18 cellular contexts compared by ENCODE assay signal in genomic region chr15:101071651-101072050, GRCh38.
DNase-seq lines count a peak whose midpoint lies in the region; ATAC-seq, FAIRE-seq and TF ChIP-seq lines count a peak whose summit lies in the region.
"Had no signal": no experiment of that assay in that cellular context is flagged by ENCODE, and none has a peak within 500 bp of the region (broad histone marks: within the 10 kb centered on the region; RNA-seq: fewer than 3 reads in every experiment).

No MANE protein-coding gene starts in this region.

- H3K79me2 ChIP-seq in H1 (ENCODE audit: control insufficient read depth in 1 of 2, insufficient read depth in 2 of 2, low read length in 2 of 2) (no peaks in the 10 kb centered on the region), trophoblast cell (ENCODE audit: control insufficient read depth, insufficient read depth, low read length, poor library complexity) (peaks cover 4% of the 10 kb centered on the region)

- H4K8ac ChIP-seq in IMR-90 (ENCODE audit: low read depth in 2 of 2, low read length in 2 of 2) (no peak overlapping the region; a peak in 1 of 4 replicates), H1 (ENCODE audit: extremely low read depth, insufficient read depth, low read length) (no peak overlapping the region), trophoblast cell (ENCODE audit: low read depth, low read length) (no peak overlapping the region)

- H3K79me1 ChIP-seq in IMR-90 (ENCODE audit: low read depth in 1 of 2, low read length in 2 of 2): peaks cover 0 to 16% of the 10 kb centered on the region in 2 experiments; a peak in 1 of 4 replicates
- no peaks in the 10 kb centered on the region for H3K79me1 ChIP-seq in H1 (ENCODE audit: low read depth, low read length)
- peaks cover 19% of the 10 kb centered on the region for H3K79me1 ChIP-seq in trophoblast cell (ENCODE audit: low read length)

- H3K18ac ChIP-seq in IMR-90 (ENCODE audit: low read depth, low read length): no peak overlapping the region
- H3K18ac ChIP-seq in H1 (ENCODE audit: extremely low read depth, low read length): peak overlapping the region; percentile 87
- H3K18ac ChIP-seq in trophoblast cell (ENCODE audit: low read length): no peak overlapping the region

- H3K27ac Mint-ChIP-seq in activated CD4-positive, alpha-beta T cell treated with anti-CD3 and anti-CD28 coated beads, Interleukin-2, amount 10 ng/mL, durations not matched to agents 24 days and 14 days: peak overlapping the region; percentile 50

- TF ChIP-seq RAD21 in IMR-90 (IDR thresholded peaks at IDR 0.05; ENCODE audit: low read length) (no peak), H1 (IDR thresholded peaks at IDR 0.05 in 1 of 2, conservative IDR thresholded peaks at IDR 0.05 in 1 of 2; ENCODE audit: low read depth in 2 of 2, low read length in 2 of 2) (no peak)

- H3K36me3 ChIP-seq in IMR-90 (ENCODE audit: control insufficient read depth, insufficient read depth, low read length): peaks cover under 1% of the 10 kb centered on the region; the same call in 1 of the 2 replicates
- no peaks in the 10 kb centered on the region for H3K36me3 ChIP-seq in H1 (ENCODE audit: control insufficient read depth in 2 of 4, insufficient read depth in 4 of 4, low read length in 3 of 4)
- no peaks in the 10 kb centered on the region for H3K36me3 ChIP-seq in trophoblast cell (ENCODE audit: control insufficient read depth in 1 of 2, insufficient read depth in 2 of 2, low read length in 2 of 2)

- H2AK9ac ChIP-seq in IMR-90 (replicated peaks; ENCODE audit: low read depth, low read length, poor library complexity): peak overlapping the region; percentile 13

- H3K9me3 ChIP-seq in IMR-90 (ENCODE audit: control insufficient read depth, insufficient read depth, low read length) (no peaks in the 10 kb centered on the region), H1 (ENCODE audit: insufficient read depth in 2 of 2, low read depth in 1 of 2, low read length in 1 of 2) (peaks cover 0 to 3% of the 10 kb centered on the region in 2 experiments; a peak in 1 of 4 replicates), trophoblast cell (ENCODE audit: insufficient read depth, low read depth, low read length) (peaks cover 2% of the 10 kb centered on the region)

- H4K5ac ChIP-seq in IMR-90 (ENCODE audit: low read depth, low read length): no peak overlapping the region
- no peak overlapping the region for H4K5ac ChIP-seq in H1 (ENCODE audit: insufficient read length, low read depth, low read length)

- H4K12ac ChIP-seq in trophoblast cell (ENCODE audit: low read depth, low read length): no peak overlapping the region

- no peaks in the 10 kb centered on the region for H3K9me3 Mint-ChIP-seq in activated CD4-positive, alpha-beta T cell treated with anti-CD3 and anti-CD28 coated beads, Interleukin-2, amount 10 ng/mL, durations not matched to agents 24 days and 14 days

- WGBS in IMR-90 (ENCODE audit: extremely low coverage in 2 of 2, insufficient read length in 1 of 2), 2 experiments: no CpG with 5 or more reads among the region's 10 CpGs
- 91% methylated on average over 10 of the region's 10 CpGs; no CpG with 5 or more reads in 1 of the 2 experiments for WGBS in H1 (ENCODE audit: extremely low coverage in 1 of 2, insufficient coverage in 1 of 2, insufficient read length in 1 of 2, insufficient replicate concordance in 2 of 2, low coverage in 1 of 2, low lambda C conversion rate in 2 of 2, missing lambda C conversion rate in 1 of 2), 2 experiments
- no CpG with 5 or more reads among the region's 10 CpGs for whole genome bisulfite sequencing in trophoblast cell (ENCODE audit: extremely low coverage, insufficient coverage, insufficient read length)

- peaks cover 3% of the 10 kb centered on the region for H3K27me3 Mint-ChIP-seq in activated CD4-positive, alpha-beta T cell treated with anti-CD3 and anti-CD28 coated beads, Interleukin-2, amount 10 ng/mL, durations not matched to agents 24 days and 14 days

- no peak overlapping the region for H3K14ac ChIP-seq in IMR-90 (replicated peaks; ENCODE audit: low read depth, low read length)
- H3K14ac ChIP-seq in H1 (ENCODE audit: insufficient read length): no peak overlapping the region
- H3K14ac ChIP-seq in trophoblast cell (ENCODE audit: low read length): peak overlapping the region; percentile 30

- H3K56ac ChIP-seq in IMR-90 (ENCODE audit: extremely low read depth, insufficient read depth, low read length) (no peak overlapping the region), H1 (replicated peaks; ENCODE audit: insufficient read length, low read depth, low read length) (no peak overlapping the region)

- intact Hi-C loops in activated CD4-positive, alpha-beta T cell treated with anti-CD3 and anti-CD28 coated beads, Interleukin-2, amount 10 ng/mL, durations not matched to agents 24 days and 14 days (cut with micrococcal nuclease): no loop called here
- intact Hi-C loops in IMR-90 (cut with micrococcal nuclease): no loop called here

- H3K9ac ChIP-seq in IMR-90 (ENCODE audit: low read depth, low read length) (no peak overlapping the region), H1 (replicated peaks in 1 of 4; ENCODE audit: extremely low read depth in 1 of 4, low read depth in 3 of 4, low read length in 3 of 4) (peak overlapping the region in 1 of 4 experiments; percentile 4; a peak in 1 of 7 replicates), trophoblast cell (ENCODE audit: low read length) (no peak overlapping the region)

- in situ Hi-C loops in IMR-90 (cut with MboI; ENCODE audit: low sequenced_read_pairs): no loop called here

- DNase-seq in activated CD4-positive, alpha-beta T cell treated with anti-CD3 and anti-CD28 coated beads, Interleukin-2, amount 10 ng/mL, durations not matched to agents 24 days and 14 days: no peak
- no peak for DNase-seq in activated CD4-positive, alpha-beta T cell treated with anti-CD3 and anti-CD28 coated beads, Interleukin-2, amount 50 U/mL, for 48 hours
- no peak for DNase-seq in IMR-90
- DNase-seq in H1 (ENCODE audit: low read depth in 1 of 2, low spot score in 2 of 2): no peak
- no peak for DNase-seq in trophoblast cell
- no peak for DNase-seq in RKO (ENCODE audit: low spot score)
- DNase-seq in COLO829 (ENCODE audit: low spot score): no peak
- DNase-seq: COR-L47, DMS153, EL, Karpas-422, NCI-H1417 treated with DMSO at 0.1 percent for 48 hours, NCI-H2029 treated with DMSO at 0.1 percent for 48 hours, NCI-H2227 treated with DMSO at 0.1 percent for 48 hours, NCI-H524 treated with DMSO at 0.1 percent for 48 hours, OCI-M1 had no signal

- TF ChIP-seq CTCF in IMR-90 (conservative IDR thresholded peaks at IDR 0.05; ENCODE audit: low read depth, low read length): no peak
- TF ChIP-seq CTCF in H1 (IDR thresholded peaks at IDR 0.05; ENCODE audit: control extremely low read depth in 1 of 3, insufficient read depth in 1 of 3, low read depth in 1 of 3, low read length in 3 of 3): no peak

- peak overlapping the region; percentile 41 for H4K91ac ChIP-seq in IMR-90 (ENCODE audit: insufficient read depth, low read depth, low read length)
- peak overlapping the region; percentile 99 for H4K91ac ChIP-seq in H1 (replicated peaks; ENCODE audit: insufficient read length, low read length)
- no peak overlapping the region for H4K91ac ChIP-seq in trophoblast cell (ENCODE audit: low read depth, low read length)

- no peak for FAIRE-seq in H1 (lab: Jason Lieb, UNC)

- no peak overlapping the region for H2AFZ ChIP-seq in IMR-90 (replicated peaks; ENCODE audit: low read length, poor library complexity)
- no peak overlapping the region for H2AFZ ChIP-seq in H1 (ENCODE audit: low read length)
- no peak overlapping the region for H2AFZ ChIP-seq in trophoblast cell (ENCODE audit: insufficient read depth, low read length, poor library complexity)

- peak overlapping the region; percentile 48 for H2BK120ac ChIP-seq in IMR-90 (ENCODE audit: low read depth, low read length)
- H2BK120ac ChIP-seq in H1 (replicated peaks; ENCODE audit: low read depth, low read length): peak overlapping the region; percentile 98
- H2BK120ac ChIP-seq in trophoblast cell (ENCODE audit: insufficient read depth, low read length, poor library complexity): no peak overlapping the region

- H3K4me3 Mint-ChIP-seq in activated CD4-positive, alpha-beta T cell treated with anti-CD3 and anti-CD28 coated beads, Interleukin-2, amount 10 ng/mL, durations not matched to agents 24 days and 14 days: no peak overlapping the region

- no peak overlapping the region for H3K23ac ChIP-seq in IMR-90 (ENCODE audit: low read depth, low read length)
- H3K23ac ChIP-seq in H1 (ENCODE audit: insufficient read length): no peak overlapping the region
- H3K23ac ChIP-seq in trophoblast cell (ENCODE audit: low read length): no peak overlapping the region

- H3K4me2 ChIP-seq in IMR-90 (ENCODE audit: low read depth, low read length) (no peak overlapping the region), H1 (ENCODE audit: insufficient read depth in 1 of 2, low read depth in 2 of 2, low read length in 2 of 2) (no peak overlapping the region), trophoblast cell (ENCODE audit: low read length) (no peak overlapping the region)

- no peaks in the 10 kb centered on the region for H3K36me3 Mint-ChIP-seq in activated CD4-positive, alpha-beta T cell treated with anti-CD3 and anti-CD28 coated beads, Interleukin-2, amount 10 ng/mL, durations not matched to agents 24 days and 14 days (ENCODE audit: low read depth)

- no peak for ATAC-seq in IMR-90 (ENCODE audit: low read depth)
- no peak for ATAC-seq in HG03280 (IDR thresholded peaks at IDR 0.05; ENCODE audit: unreplicated experiment)

- H2BK15ac ChIP-seq in IMR-90 (ENCODE audit: low read depth, low read length) (no peak overlapping the region), H1 (ENCODE audit: low read length) (peak overlapping the region; percentile 92; the same call in 1 of the 2 replicates)

- BruUV-seq in IMR-90 (replicated peaks; lab: Mats Ljungman, UMichigan): no TSS peak

- no peak for TF ChIP-seq EP300 in H1 (IDR thresholded peaks at IDR 0.05; ENCODE audit: borderline replicate concordance in 1 of 2, low read depth in 2 of 2, low read length in 2 of 2)

- H3K27me3 ChIP-seq in IMR-90 (ENCODE audit: control insufficient read depth, insufficient read depth, low read length) (no peaks in the 10 kb centered on the region), H1 (replicated peaks in 1 of 4; ENCODE audit: control insufficient read depth in 3 of 4, extremely low read depth in 1 of 4, insufficient read depth in 3 of 4, low read length in 3 of 4) (no peaks in the 10 kb centered on the region), trophoblast cell (ENCODE audit: insufficient read depth, low read length) (no peaks in the 10 kb centered on the region)

- no peak overlapping the region for H3K27ac ChIP-seq in IMR-90 (ENCODE audit: insufficient read depth, low read length)
- no peak overlapping the region for H3K27ac ChIP-seq in H1 (ENCODE audit: low read depth, low read length)
- no peak overlapping the region for H3K27ac ChIP-seq in trophoblast cell (ENCODE audit: low read depth, low read length)
- H3K27ac ChIP-seq: C4-2B had no signal

- H3K9me1 ChIP-seq in IMR-90 (ENCODE audit: insufficient read depth, low read length): peaks cover 23% of the 10 kb centered on the region

- peaks cover 9% of the 10 kb centered on the region for H3K4me1 Mint-ChIP-seq in activated CD4-positive, alpha-beta T cell treated with anti-CD3 and anti-CD28 coated beads, Interleukin-2, amount 10 ng/mL, durations not matched to agents 24 days and 14 days

- H3K4me1 ChIP-seq in IMR-90 (ENCODE audit: control insufficient read depth, insufficient read depth, low read length): peaks cover 25% of the 10 kb centered on the region
- peaks cover 22 to 39% (median 30%) of the 10 kb centered on the region in 4 experiments for H3K4me1 ChIP-seq in H1 (replicated peaks in 1 of 4; ENCODE audit: control insufficient read depth in 3 of 4, insufficient read depth in 4 of 4, low read length in 3 of 4)
- peaks cover 24 to 30% of the 10 kb centered on the region in 2 experiments for H3K4me1 ChIP-seq in trophoblast cell (ENCODE audit: control insufficient read depth in 1 of 2, insufficient read depth in 2 of 2, low read length in 2 of 2)

- TF ChIP-seq POLR2A in IMR-90 (IDR thresholded peaks at IDR 0.05; ENCODE audit: low read depth, low read length): no peak
- TF ChIP-seq POLR2A in H1 (IDR thresholded peaks at IDR 0.05; ENCODE audit: control extremely low read depth in 1 of 2, low read depth in 2 of 2, low read length in 2 of 2): no peak

- H2AK5ac ChIP-seq in IMR-90 (ENCODE audit: low read depth, low read length): peak overlapping the region; percentile 46; the same call in 1 of the 2 replicates
- H2AK5ac ChIP-seq in H1 (ENCODE audit: low read depth, low read length): peak overlapping the region; percentile 99
- no peak overlapping the region for H2AK5ac ChIP-seq in trophoblast cell (ENCODE audit: low read length)

- dilution Hi-C loops in IMR-90 (cut with HindIII; ENCODE audit: low sequenced_read_pairs, unreplicated experiment): no loop called here

- no peaks in the 10 kb centered on the region for H3K23me2 ChIP-seq in H1 (ENCODE audit: low read depth, low read length)

- H2BK5ac ChIP-seq in IMR-90 (ENCODE audit: low read depth, low read length, poor library complexity, severe bottlenecking) (no peak overlapping the region), H1 (ENCODE audit: low read depth, low read length) (peak overlapping the region; percentile 99), trophoblast cell (ENCODE audit: low read depth, low read length, poor library complexity) (no peak overlapping the region)

- H2BK20ac ChIP-seq in IMR-90 (ENCODE audit: low read depth, low read length) (no peak overlapping the region), H1 (ENCODE audit: low read length) (peak overlapping the region; percentile 100)

- CTCF ChIA-PET in IMR-90 (lab: Yijun Ruan, JAX) (no interaction called here), H1 (lab: Charles Lee; ENCODE audit: partially characterized antibody) (interaction anchor here (0.6 to 2.2 kb wide), 7 partner anchors 11 to 173 kb away, joined by 3 to 13 read pairs (median 5); no protein-coding TSS in a partner anchor)

- POLR2A ChIA-PET in IMR-90 (lab: Charles Lee; ENCODE audit: unreplicated experiment): no interaction called here
- POLR2A ChIA-PET in H1 (lab: Charles Lee; ENCODE audit: partially characterized antibody): interaction anchor here (3.2 kb wide), 1 partner anchor 11 kb away, joined by 14 read pairs; no protein-coding TSS in a partner anchor

- no peak overlapping the region for H3K4me3 ChIP-seq in IMR-90 (ENCODE audit: insufficient read depth, low read depth, low read length)
- H3K4me3 ChIP-seq in H1 (ENCODE audit: extremely low read depth in 1 of 4, insufficient read depth in 2 of 4, low read depth in 3 of 4, low read length in 4 of 4): no peak overlapping the region
- H3K4me3 ChIP-seq in trophoblast cell (ENCODE audit: low read depth, low read length): no peak overlapping the region

- H3K4ac ChIP-seq in IMR-90 (ENCODE audit: low read depth, low read length): no peak overlapping the region
- peak overlapping the region; percentile 76 for H3K4ac ChIP-seq in H1 (replicated peaks; ENCODE audit: insufficient read length, low read depth, low read length)
- H3K4ac ChIP-seq in trophoblast cell (ENCODE audit: low read depth, low read length): no peak overlapping the region

- peak overlapping the region; percentile 99; the same call in 1 of the 2 replicates for H2BK12ac ChIP-seq in H1 (ENCODE audit: low read depth, low read length)
- H2BK12ac ChIP-seq in trophoblast cell (ENCODE audit: low read length): no peak overlapping the region

- H4K20me1 ChIP-seq in IMR-90 (ENCODE audit: insufficient read depth, low read length) (no peaks in the 10 kb centered on the region), H1 (replicated peaks in 1 of 2; ENCODE audit: control insufficient read depth in 1 of 2, insufficient read depth in 2 of 2, low read length in 2 of 2) (no peaks in the 10 kb centered on the region)
